In the genomic region with DNA sequence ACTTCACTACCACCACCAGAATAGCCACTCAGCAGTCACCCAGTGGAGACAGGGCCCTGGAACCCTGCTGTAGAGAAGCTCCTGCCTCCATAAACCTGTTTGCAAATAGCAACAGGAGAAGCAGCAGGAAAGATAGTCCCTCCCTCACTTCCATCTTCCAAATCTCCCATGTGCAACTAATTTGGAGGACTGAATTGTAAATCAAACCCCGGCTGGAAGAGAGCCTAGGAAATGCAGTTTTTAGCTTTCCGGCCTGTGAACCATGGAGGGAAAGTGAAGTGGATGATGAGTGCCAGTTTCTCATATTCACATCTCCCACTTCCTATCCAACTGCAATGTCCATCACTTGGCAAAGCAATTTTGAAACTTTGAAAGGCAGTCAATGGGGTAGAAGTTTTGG, we compare ENCODE assay signal across 17 cellular contexts.
DNase-seq lines count a peak whose midpoint lies in the region; ATAC-seq and TF ChIP-seq lines count a peak whose summit lies in the region.
"Had no signal": no experiment of that assay in that cellular context is flagged by ENCODE, and none has a peak within 500 bp of the region (broad histone marks: within the 10 kb centered on the region; RNA-seq: fewer than 3 reads in every experiment).

No MANE protein-coding gene starts in this region.

- no peak for TF ChIP-seq POLR2A in uterus (IDR thresholded peaks at IDR 0.05)

- no peak for TF ChIP-seq EP300 in SK-N-SH (IDR thresholded peaks at IDR 0.05; ENCODE audit: borderline replicate concordance in 1 of 2, low read depth in 1 of 2, low read length in 1 of 2)

- H3K79me2 ChIP-seq in SK-N-SH (ENCODE audit: insufficient read depth), result no peaks in the 10 kb centered on the region

- WGBS in SK-N-SH (ENCODE audit: low lambda C conversion rate), result 60% methylated on average over 2 of the region's 2 CpGs

- TF ChIP-seq RAD21 in SK-N-SH (IDR thresholded peaks at IDR 0.05; ENCODE audit: low read length), result peak; percentile 7; the same call in 1 of the 2 replicates

- no peak overlapping the region for H3K4me2 ChIP-seq in SK-N-SH
- H3K4me2 ChIP-seq: BLaER1, GM23338 had no signal

- H3K9me3 ChIP-seq in SK-N-SH (no peaks in the 10 kb centered on the region), uterus (no peaks in the 10 kb centered on the region)
- H3K9me3 ChIP-seq: BLaER1, Caco-2 had no signal

- no peak overlapping the region for H3K9ac ChIP-seq in SK-N-SH
- H3K9ac ChIP-seq: BLaER1 had no signal

- intact Hi-C loops in uterus (cut with DNase I; ENCODE audit: low total_unique reads), result loop anchor here (10.0 kb wide), 1 partner anchor 170 kb away; a partner anchor contains a TSS

- no peaks in the 10 kb centered on the region for H3K36me3 ChIP-seq in SK-N-SH (replicated peaks in 1 of 2; ENCODE audit: control insufficient read depth in 1 of 2, insufficient read depth in 2 of 2, low read length in 1 of 2)
- no peaks in the 10 kb centered on the region for H3K36me3 ChIP-seq in uterus
- H3K36me3 ChIP-seq: BLaER1 had no signal

- H3K4me1 ChIP-seq in SK-N-SH (ENCODE audit: control insufficient read depth in 1 of 2, insufficient read depth in 2 of 2, low read depth in 1 of 2, low read length in 1 of 2) (peaks cover 18% of the 10 kb centered on the region in 2 experiments), uterus (peaks cover 0 to 5% of the 10 kb centered on the region in 2 donors)
- H3K4me1 ChIP-seq: BLaER1, Caco-2 had no signal

- peak; percentile 79 for DNase-seq in AG10803 (ENCODE audit: low read depth)
- no peak for DNase-seq in SK-N-SH
- DNase-seq in fibroblast of peridontal ligament (ENCODE audit: extremely low read depth), result peak; percentile 84
- peak; percentile 46 to 67 for DNase-seq in uterus
- DNase-seq in NCI-H2171 treated with DMSO at 0.1 percent for 48 hours (lab: John Stamatoyannopoulos, UW), result no peak
- DNase-seq in NCI-H2227 (lab: John Stamatoyannopoulos, UW; ENCODE audit: unreplicated experiment), result no peak
- DNase-seq: ACHN; AML-193; Caco-2; CD8-positive, alpha-beta memory T cell; DND-41; GF-D8; H7 had no signal

- CTCF ChIA-PET in SK-N-SH (lab: Yijun Ruan, JAX), result interaction anchor here (0.8 kb wide), 1 partner anchor 292 kb away, joined by 3 read pairs; no protein-coding TSS in a partner anchor

- TF ChIP-seq CTCF in AG10803 (conservative IDR thresholded peaks at IDR 0.05; ENCODE audit: low read length), result no peak
- TF ChIP-seq CTCF in SK-N-SH (IDR thresholded peaks at IDR 0.05), result no peak
- no peak for TF ChIP-seq CTCF in uterus (IDR thresholded peaks at IDR 0.05)

- H3F3A ChIP-seq in SK-N-SH (replicated peaks; ENCODE audit: insufficient read depth), result peaks cover 6% of the 10 kb centered on the region

- no peaks in the 10 kb centered on the region for H3K27me3 ChIP-seq in SK-N-SH (ENCODE audit: insufficient read depth)
- H3K27me3 ChIP-seq in uterus, result no peaks in the 10 kb centered on the region
- H3K27me3 ChIP-seq: BLaER1 had no signal

- H3K9me2 ChIP-seq in SK-N-SH, result no peaks in the 10 kb centered on the region

- H3K27ac ChIP-seq in SK-N-SH (ENCODE audit: low read depth in 2 of 2, low read length in 1 of 2), result peak overlapping the region; percentile 30 to 86; a peak in 3 of 4 replicates
- H3K27ac ChIP-seq in uterus, result peak overlapping the region; percentile 61 to 62
- H3K27ac ChIP-seq: BLaER1 had no signal

- no peaks in the 10 kb centered on the region for H4K20me1 ChIP-seq in SK-N-SH (ENCODE audit: insufficient read depth)
- H4K20me1 ChIP-seq: BLaER1 had no signal

- H2AFZ ChIP-seq in SK-N-SH (ENCODE audit: low read depth), result no peak overlapping the region
- H2AFZ ChIP-seq: GM23338 had no signal

- no peak for ATAC-seq in HG02623 (IDR thresholded peaks at IDR 0.05; ENCODE audit: unreplicated experiment)
- ATAC-seq: GM12878, GM23338 had no signal

- POLR2A ChIA-PET in SK-N-SH (lab: Yijun Ruan, JAX), result no interaction called here

- no peak overlapping the region for H3K4me3 ChIP-seq in AG10803 (ENCODE audit: low read length)
- no peak overlapping the region for H3K4me3 ChIP-seq in SK-N-SH (ENCODE audit: low read depth in 2 of 2, low read length in 1 of 2)
- no peak overlapping the region for H3K4me3 ChIP-seq in uterus
- H3K4me3 ChIP-seq: BLaER1, GM12878, GM23338 had no signal

TF ChIP-seq in SK-N-SH, 30 proteins besides CTCF, POLR2A, EP300 and RAD21:
- TF ChIP-seq JUND (IDR thresholded peaks at IDR 0.05) (no peak), MXI1 (IDR thresholded peaks at IDR 0.05; ENCODE audit: low read depth, low read length) (no peak), EZH2phosphoT487 (IDR thresholded peaks at IDR 0.05; ENCODE audit: borderline replicate concordance, low read depth) (no peak), TCF12 (IDR thresholded peaks at IDR 0.05) (peak; percentile 20; the same call in 1 of the 2 replicates)
TF ChIP-seq in SK-N-SH: peak in this region for 1.

Comparison
In these comparisons a context has a peak if more than half of its experiments do, and no peak if none do; other contexts are left out.
1. DNase-seq: peak in AG10803 (single experiment), fibroblast of peridontal ligament (single experiment) and uterus (2 of 2); none in SK-N-SH (single experiment), NCI-H2171 treated with DMSO at 0.1 percent for 48 hours (single experiment) and NCI-H2227 (single experiment).